ENCODE assay signal across 27 cellular contexts in the genomic region with DNA sequence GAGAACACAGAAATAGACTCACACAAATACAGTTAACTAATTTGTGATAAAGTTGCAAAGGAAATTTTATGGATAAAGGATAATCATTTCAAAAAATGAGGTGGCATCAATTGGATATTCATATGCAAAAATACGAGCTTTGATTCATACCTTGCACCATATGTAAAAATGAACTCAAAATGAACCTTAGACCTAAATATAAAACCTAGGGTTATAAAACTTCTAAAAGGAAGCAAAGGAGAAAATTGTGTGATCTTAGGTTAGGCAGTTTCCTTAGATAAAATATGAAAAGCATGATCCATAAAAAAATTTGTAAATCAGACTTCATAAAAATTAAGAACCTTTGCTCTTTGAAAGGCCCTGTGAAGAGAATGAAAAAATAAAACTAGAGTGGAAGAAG.
"Had no signal": no experiment of that assay in that cellular context is flagged by ENCODE, and none has a peak within 500 bp of the region (broad histone marks: within the 10 kb centered on the region; RNA-seq: fewer than 3 reads in every experiment).

No MANE protein-coding gene starts in this region.

- ATAC-seq: activated CD4-positive, CD25-positive, alpha-beta regulatory T cell treated with anti-CD3 and anti-CD28 coated beads, Interleukin-2, amount 50 U/mL, for 24 hours; activated CD8-positive, alpha-beta T cell treated with anti-CD3 and anti-CD28 coated beads for 36 hours; activated T-cell treated with anti-CD3 and anti-CD28 coated beads, Interleukin-2, amount 50 U/mL, for 4 hours; activated T-helper 17 cell treated with anti-CD3 and anti-CD28 coated beads, Interleukin-2, amount 50 U/mL, for 72 hours; esophagus mucosa; T-cell had no signal

- H3K4me3 ChIP-seq: coronary artery, dorsolateral prefrontal cortex had no signal

- H3K27ac ChIP-seq: coronary artery, dorsolateral prefrontal cortex, WERI-Rb-1 had no signal

- FAIRE-seq: astrocyte had no signal

- H3K27me3 ChIP-seq: dorsolateral prefrontal cortex had no signal

- H3K36me3 ChIP-seq: WERI-Rb-1 had no signal

- DNase-seq: activated B cell treated with CpG ODN at 0.5 μM for 24 hours; activated CD4-positive, alpha-beta T cell treated with anti-CD3 and anti-CD28 coated beads for 48 hours; activated CD4-positive, alpha-beta T cell treated with anti-CD3 and anti-CD28 coated beads, Interleukin-2, amount 50 U/mL, for 1 hour; activated CD4-positive, alpha-beta T cell treated with anti-CD3 and anti-CD28 coated beads, Interleukin-2, amount 50 U/mL, for 48 hours; activated CD8-positive, alpha-beta memory T cell treated with anti-CD3 and anti-CD28 coated beads for 24 hours; activated CD8-positive, alpha-beta T cell treated with anti-CD3 and anti-CD28 coated beads for 36 hours; activated effector memory CD4-positive, alpha-beta T cell treated with Interleukin-2 at 50 U/mL for 16 hours; activated gamma-delta T cell treated with Interleukin-2 at 50 U/mL for 16 hours; activated naive CD4-positive, alpha-beta T cell treated with anti-CD3 and anti-CD28 coated beads, Interleukin-2, amount 50 U/mL, for 16 hours; activated naive CD4-positive, alpha-beta T cell treated with Interleukin-2 at 50 U/mL for 16 hours; activated T-cell treated with anti-CD3 and anti-CD28 coated beads, Interleukin-2, amount 50 U/mL, for 4 hours; amniotic stem cell; anterior cingulate cortex; caudate nucleus; dorsolateral prefrontal cortex; effector memory CD4-positive, alpha-beta T cell; endodermal cell; foreskin fibroblast; head of caudate nucleus; T-cell; T1000; WERI-Rb-1 had no signal
